ENCODE assay signal across 1 cellular context in the genomic region with DNA sequence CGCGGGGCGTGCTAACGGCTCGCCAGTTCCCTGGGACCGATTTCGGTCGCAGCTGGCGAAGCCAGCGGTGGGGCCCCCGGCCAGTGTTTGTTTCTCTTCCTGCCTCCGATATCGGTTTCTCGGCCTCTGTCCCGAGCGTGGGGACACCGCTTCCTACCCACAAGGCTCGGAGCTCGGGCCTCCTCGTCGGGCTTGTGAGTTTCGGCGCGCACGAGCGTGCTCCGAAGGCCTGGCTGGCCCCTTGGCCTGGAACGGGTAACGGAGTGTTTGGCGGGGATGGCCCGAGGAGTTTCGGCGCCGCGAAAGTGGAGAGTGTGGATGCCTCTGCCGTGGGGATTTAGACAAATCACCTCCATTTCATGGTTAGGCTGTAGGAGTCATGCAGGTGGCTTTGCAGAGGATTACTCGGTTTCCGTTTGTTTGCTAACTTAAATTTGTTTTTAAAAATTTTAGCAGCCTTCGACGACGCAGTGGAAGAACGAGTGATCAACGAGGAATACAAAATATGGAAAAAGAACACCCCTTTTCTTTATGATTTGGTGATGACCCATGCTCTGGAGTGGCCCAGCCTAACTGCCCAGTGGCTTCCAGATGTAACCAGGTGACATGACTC.
A peak's percentile ranks its signal among the peaks of the same experiment; 100 is the strongest.
TF ChIP-seq lines count a peak whose summit lies in the region.

No MANE protein-coding gene starts in this region.

TF ChIP-seq in K562, 482 proteins besides CTCF, POLR2A, EP300 and RAD21 (continued from another document and continues in another):
- TF ChIP-seq, protein P1, sequence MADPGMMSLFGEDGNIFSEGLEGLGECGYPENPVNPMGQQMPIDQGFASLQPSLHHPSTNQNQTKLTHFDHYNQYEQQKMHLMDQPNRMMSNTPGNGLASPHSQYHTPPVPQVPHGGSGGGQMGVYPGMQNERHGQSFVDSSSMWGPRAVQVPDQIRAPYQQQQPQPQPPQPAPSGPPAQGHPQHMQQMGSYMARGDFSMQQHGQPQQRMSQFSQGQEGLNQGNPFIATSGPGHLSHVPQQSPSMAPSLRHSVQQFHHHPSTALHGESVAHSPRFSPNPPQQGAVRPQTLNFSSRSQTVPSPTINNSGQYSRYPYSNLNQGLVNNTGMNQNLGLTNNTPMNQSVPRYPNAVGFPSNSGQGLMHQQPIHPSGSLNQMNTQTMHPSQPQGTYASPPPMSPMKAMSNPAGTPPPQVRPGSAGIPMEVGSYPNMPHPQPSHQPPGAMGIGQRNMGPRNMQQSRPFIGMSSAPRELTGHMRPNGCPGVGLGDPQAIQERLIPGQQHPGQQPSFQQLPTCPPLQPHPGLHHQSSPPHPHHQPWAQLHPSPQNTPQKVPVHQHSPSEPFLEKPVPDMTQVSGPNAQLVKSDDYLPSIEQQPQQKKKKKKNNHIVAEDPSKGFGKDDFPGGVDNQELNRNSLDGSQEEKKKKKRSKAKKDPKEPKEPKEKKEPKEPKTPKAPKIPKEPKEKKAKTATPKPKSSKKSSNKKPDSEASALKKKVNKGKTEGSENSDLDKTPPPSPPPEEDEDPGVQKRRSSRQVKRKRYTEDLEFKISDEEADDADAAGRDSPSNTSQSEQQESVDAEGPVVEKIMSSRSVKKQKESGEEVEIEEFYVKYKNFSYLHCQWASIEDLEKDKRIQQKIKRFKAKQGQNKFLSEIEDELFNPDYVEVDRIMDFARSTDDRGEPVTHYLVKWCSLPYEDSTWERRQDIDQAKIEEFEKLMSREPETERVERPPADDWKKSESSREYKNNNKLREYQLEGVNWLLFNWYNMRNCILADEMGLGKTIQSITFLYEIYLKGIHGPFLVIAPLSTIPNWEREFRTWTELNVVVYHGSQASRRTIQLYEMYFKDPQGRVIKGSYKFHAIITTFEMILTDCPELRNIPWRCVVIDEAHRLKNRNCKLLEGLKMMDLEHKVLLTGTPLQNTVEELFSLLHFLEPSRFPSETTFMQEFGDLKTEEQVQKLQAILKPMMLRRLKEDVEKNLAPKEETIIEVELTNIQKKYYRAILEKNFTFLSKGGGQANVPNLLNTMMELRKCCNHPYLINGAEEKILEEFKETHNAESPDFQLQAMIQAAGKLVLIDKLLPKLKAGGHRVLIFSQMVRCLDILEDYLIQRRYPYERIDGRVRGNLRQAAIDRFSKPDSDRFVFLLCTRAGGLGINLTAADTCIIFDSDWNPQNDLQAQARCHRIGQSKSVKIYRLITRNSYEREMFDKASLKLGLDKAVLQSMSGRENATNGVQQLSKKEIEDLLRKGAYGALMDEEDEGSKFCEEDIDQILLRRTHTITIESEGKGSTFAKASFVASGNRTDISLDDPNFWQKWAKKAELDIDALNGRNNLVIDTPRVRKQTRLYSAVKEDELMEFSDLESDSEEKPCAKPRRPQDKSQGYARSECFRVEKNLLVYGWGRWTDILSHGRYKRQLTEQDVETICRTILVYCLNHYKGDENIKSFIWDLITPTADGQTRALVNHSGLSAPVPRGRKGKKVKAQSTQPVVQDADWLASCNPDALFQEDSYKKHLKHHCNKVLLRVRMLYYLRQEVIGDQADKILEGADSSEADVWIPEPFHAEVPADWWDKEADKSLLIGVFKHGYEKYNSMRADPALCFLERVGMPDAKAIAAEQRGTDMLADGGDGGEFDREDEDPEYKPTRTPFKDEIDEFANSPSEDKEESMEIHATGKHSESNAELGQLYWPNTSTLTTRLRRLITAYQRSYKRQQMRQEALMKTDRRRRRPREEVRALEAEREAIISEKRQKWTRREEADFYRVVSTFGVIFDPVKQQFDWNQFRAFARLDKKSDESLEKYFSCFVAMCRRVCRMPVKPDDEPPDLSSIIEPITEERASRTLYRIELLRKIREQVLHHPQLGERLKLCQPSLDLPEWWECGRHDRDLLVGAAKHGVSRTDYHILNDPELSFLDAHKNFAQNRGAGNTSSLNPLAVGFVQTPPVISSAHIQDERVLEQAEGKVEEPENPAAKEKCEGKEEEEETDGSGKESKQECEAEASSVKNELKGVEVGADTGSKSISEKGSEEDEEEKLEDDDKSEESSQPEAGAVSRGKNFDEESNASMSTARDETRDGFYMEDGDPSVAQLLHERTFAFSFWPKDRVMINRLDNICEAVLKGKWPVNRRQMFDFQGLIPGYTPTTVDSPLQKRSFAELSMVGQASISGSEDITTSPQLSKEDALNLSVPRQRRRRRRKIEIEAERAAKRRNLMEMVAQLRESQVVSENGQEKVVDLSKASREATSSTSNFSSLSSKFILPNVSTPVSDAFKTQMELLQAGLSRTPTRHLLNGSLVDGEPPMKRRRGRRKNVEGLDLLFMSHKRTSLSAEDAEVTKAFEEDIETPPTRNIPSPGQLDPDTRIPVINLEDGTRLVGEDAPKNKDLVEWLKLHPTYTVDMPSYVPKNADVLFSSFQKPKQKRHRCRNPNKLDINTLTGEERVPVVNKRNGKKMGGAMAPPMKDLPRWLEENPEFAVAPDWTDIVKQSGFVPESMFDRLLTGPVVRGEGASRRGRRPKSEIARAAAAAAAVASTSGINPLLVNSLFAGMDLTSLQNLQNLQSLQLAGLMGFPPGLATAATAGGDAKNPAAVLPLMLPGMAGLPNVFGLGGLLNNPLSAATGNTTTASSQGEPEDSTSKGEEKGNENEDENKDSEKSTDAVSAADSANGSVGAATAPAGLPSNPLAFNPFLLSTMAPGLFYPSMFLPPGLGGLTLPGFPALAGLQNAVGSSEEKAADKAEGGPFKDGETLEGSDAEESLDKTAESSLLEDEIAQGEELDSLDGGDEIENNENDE (IDR thresholded peaks at IDR 0.05; ENCODE audit: low read depth, low read length): no peak
- TF ChIP-seq EP400 (IDR thresholded peaks at IDR 0.05) (no peak), ZNF384 (IDR thresholded peaks at IDR 0.05; ENCODE audit: low read depth, low read length) (no peak), ZNF436 (CRISPR knock-in tag; IDR thresholded peaks at IDR 0.05) (no peak), ZNF253 (CRISPR knock-in tag; conservative IDR thresholded peaks at IDR 0.05) (no peak), NONO (IDR thresholded peaks at IDR 0.05; ENCODE audit: low read depth in 2 of 2, low read length in 1 of 2) (no peak), NFE2 (IDR thresholded peaks at IDR 0.05; ENCODE audit: low read depth) (no peak), CBX1 (IDR thresholded peaks at IDR 0.05; ENCODE audit: low read depth) (no peak), MYC (IDR thresholded peaks at IDR 0.05; ENCODE audit: low read depth, low read length) (no peak), MYC (CRISPR knock-in tag; IDR thresholded peaks at IDR 0.05; ENCODE audit: borderline replicate concordance, low read depth) (no peak), ZNF449 (CRISPR knock-in tag; IDR thresholded peaks at IDR 0.05) (0 out of 2 replicates have a peak, but pooled peaks have one; percentile 53), MTA1 (IDR thresholded peaks at IDR 0.05; ENCODE audit: borderline replicate concordance) (no peak), MED1 (CRISPR knock-in tag; IDR thresholded peaks at IDR 0.05; ENCODE audit: borderline replicate concordance) (0 out of 2 replicates have a peak, but pooled peaks have one; percentile 32), FIP1L1 (IDR thresholded peaks at IDR 0.05; ENCODE audit: low read depth, low read length, poor library complexity, severe bottlenecking) (no peak), FOXJ3 (CRISPR knock-in tag; IDR thresholded peaks at IDR 0.05) (0 out of 2 replicates have a peak, but pooled peaks have one; percentile 62), ZKSCAN8 (CRISPR knock-in tag; IDR thresholded peaks at IDR 0.05) (no peak), STAT5A (IDR thresholded peaks at IDR 0.05; ENCODE audit: borderline replicate concordance, low read length) (0 out of 2 replicates have a peak, but pooled peaks have one; percentile 0), MXD1 (CRISPR knock-in tag; IDR thresholded peaks at IDR 0.05; ENCODE audit: borderline replicate concordance, poor library complexity, severe bottlenecking) (no peak), ZC3H11A (IDR thresholded peaks at IDR 0.05; ENCODE audit: low read depth, low read length) (no peak), CHCHD3 (CRISPR knock-in tag; IDR thresholded peaks at IDR 0.05) (no peak), SMARCA5 (IDR thresholded peaks at IDR 0.05) (no peak), ZNF347 (CRISPR knock-in tag; IDR thresholded peaks at IDR 0.05; ENCODE audit: low read depth) (no peak), SMAD4 (CRISPR knock-in tag; conservative IDR thresholded peaks at IDR 0.05) (peak; percentile 20), PHB (CRISPR knock-in tag; IDR thresholded peaks at IDR 0.05) (no peak; the same call in 1 of the 2 replicates), PURB (CRISPR knock-in tag; IDR thresholded peaks at IDR 0.05; ENCODE audit: low read depth) (no peak), GTF2A2 (tag; IDR thresholded peaks at IDR 0.05) (0 out of 2 replicates have a peak, but pooled peaks have one; percentile 36), ETS2 (tag; IDR thresholded peaks at IDR 0.05; ENCODE audit: borderline replicate concordance, poor library complexity, severe bottlenecking) (no peak), HCFC1 (IDR thresholded peaks at IDR 0.05; ENCODE audit: low read depth, low read length) (no peak), GMEB1 (CRISPR knock-in tag; IDR thresholded peaks at IDR 0.05) (no peak), MEF2D (tag; conservative IDR thresholded peaks at IDR 0.05; ENCODE audit: low read depth) (no peak), TEAD1 (CRISPR knock-in tag; IDR thresholded peaks at IDR 0.05) (peak in 1 of 2 experiments; percentile 63; a peak in 2 of 4 replicates), RHOXF2B (CRISPR knock-in tag; conservative IDR thresholded peaks at IDR 0.05) (no peak), ZBTB1 (CRISPR knock-in tag; IDR thresholded peaks at IDR 0.05; ENCODE audit: borderline replicate concordance, low read depth) (peak; percentile 39; the same call in 1 of the 2 replicates), ATF2 (CRISPR knock-in tag; IDR thresholded peaks at IDR 0.05) (no peak), KLF1 (tag; IDR thresholded peaks at IDR 0.05) (peak; percentile 49; the same call in 1 of the 2 replicates), SPI1 (IDR thresholded peaks at IDR 0.05; ENCODE audit: borderline replicate concordance, low read depth, low read length) (no peak), HMG20A (CRISPR knock-in tag; conservative IDR thresholded peaks at IDR 0.05) (no peak), ELK1 (CRISPR knock-in tag; IDR thresholded peaks at IDR 0.05) (no peak), ZNF133 (CRISPR knock-in tag; IDR thresholded peaks at IDR 0.05) (0 out of 2 replicates have a peak, but pooled peaks have one; percentile 39), KAT2B (IDR thresholded peaks at IDR 0.05; ENCODE audit: low read depth, low read length) (no peak), FOSL1 (tag; conservative IDR thresholded peaks at IDR 0.05) (no peak), JUNB (CRISPR knock-in tag; conservative IDR thresholded peaks at IDR 0.05) (no peak), ATF7 (IDR thresholded peaks at IDR 0.05) (no peak), ZNF583 (CRISPR knock-in tag; IDR thresholded peaks at IDR 0.05) (no peak)
- TF ChIP-seq, protein P2, sequence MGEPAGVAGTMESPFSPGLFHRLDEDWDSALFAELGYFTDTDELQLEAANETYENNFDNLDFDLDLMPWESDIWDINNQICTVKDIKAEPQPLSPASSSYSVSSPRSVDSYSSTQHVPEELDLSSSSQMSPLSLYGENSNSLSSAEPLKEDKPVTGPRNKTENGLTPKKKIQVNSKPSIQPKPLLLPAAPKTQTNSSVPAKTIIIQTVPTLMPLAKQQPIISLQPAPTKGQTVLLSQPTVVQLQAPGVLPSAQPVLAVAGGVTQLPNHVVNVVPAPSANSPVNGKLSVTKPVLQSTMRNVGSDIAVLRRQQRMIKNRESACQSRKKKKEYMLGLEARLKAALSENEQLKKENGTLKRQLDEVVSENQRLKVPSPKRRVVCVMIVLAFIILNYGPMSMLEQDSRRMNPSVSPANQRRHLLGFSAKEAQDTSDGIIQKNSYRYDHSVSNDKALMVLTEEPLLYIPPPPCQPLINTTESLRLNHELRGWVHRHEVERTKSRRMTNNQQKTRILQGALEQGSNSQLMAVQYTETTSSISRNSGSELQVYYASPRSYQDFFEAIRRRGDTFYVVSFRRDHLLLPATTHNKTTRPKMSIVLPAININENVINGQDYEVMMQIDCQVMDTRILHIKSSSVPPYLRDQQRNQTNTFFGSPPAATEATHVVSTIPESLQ (CRISPR knock-in tag; IDR thresholded peaks at IDR 0.05): no peak; the same call in 1 of the 2 replicates
